In the genomic region with DNA sequence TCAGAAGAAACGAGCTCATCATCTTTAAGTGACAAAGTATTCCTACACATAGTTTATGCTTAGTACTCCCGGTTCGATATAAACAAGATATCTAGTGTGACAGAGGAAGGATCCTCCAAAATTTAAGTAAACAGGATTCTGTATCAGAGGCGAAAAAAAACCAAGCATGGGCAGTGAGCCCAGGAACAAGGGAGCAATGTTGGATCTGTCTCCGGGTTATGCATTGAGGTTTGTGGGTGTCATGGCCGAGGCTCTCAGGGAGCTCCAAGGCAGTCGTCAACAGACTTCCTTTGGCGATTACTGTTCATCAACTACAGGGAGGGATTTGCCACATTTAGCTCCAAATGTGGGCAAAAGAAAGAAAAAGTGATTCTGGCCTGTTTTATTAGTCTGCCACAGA, we compare ENCODE assay signal across 28 cellular contexts.
DNase-seq lines count a peak whose midpoint lies in the region; ATAC-seq, FAIRE-seq and TF ChIP-seq lines count a peak whose summit lies in the region.
"Had no signal": no experiment of that assay in that cellular context is flagged by ENCODE, and none has a peak within 500 bp of the region (broad histone marks: within the 10 kb centered on the region; RNA-seq: fewer than 3 reads in every experiment).

No MANE protein-coding gene starts in this region.

- H3K27me3 Mint-ChIP-seq in nephron (ENCODE audit: low read depth): no peaks in the 10 kb centered on the region
- no peaks in the 10 kb centered on the region for H3K27me3 Mint-ChIP-seq in activated CD8-positive, alpha-beta T cell treated with anti-CD3 and anti-CD28 coated beads, Interleukin-2, amount 10 ng/mL, durations not matched to agents 7 days and 5 days (ENCODE audit: low read depth)
- H3K27me3 Mint-ChIP-seq: CD4-positive, alpha-beta memory T cell; CD4-positive, CD25-positive, alpha-beta regulatory T cell; CD8-positive, alpha-beta memory T cell had no signal

- no peak overlapping the region for H3K9ac ChIP-seq in OCI-LY3 (ENCODE audit: low read length)
- H3K9ac ChIP-seq: BLaER1 had no signal

- CTCF ChIA-PET in activated CD8-positive, alpha-beta T cell treated with anti-CD3 and anti-CD28 coated beads, Interleukin-2, amount 10 ng/mL, durations not matched to agents 7 days and 5 days (lab: Charles Lee): no interaction called here

- peak overlapping the region; percentile 11 to 91 (median 79) for H3K27ac Mint-ChIP-seq in nephron
- H3K27ac Mint-ChIP-seq in activated CD8-positive, alpha-beta T cell treated with anti-CD3 and anti-CD28 coated beads, Interleukin-2, amount 10 ng/mL, durations not matched to agents 7 days and 5 days: no peak overlapping the region
- H3K27ac Mint-ChIP-seq: CD14-positive monocyte; CD4-positive, alpha-beta memory T cell; CD4-positive, CD25-positive, alpha-beta regulatory T cell; CD8-positive, alpha-beta memory T cell had no signal

- H3K4me1 Mint-ChIP-seq in nephron: peaks cover 20% of the 10 kb centered on the region
- no peaks in the 10 kb centered on the region for H3K4me1 Mint-ChIP-seq in activated CD8-positive, alpha-beta T cell treated with anti-CD3 and anti-CD28 coated beads, Interleukin-2, amount 10 ng/mL, durations not matched to agents 7 days and 5 days (ENCODE audit: low read depth)
- H3K4me1 Mint-ChIP-seq: CD14-positive monocyte; CD4-positive, alpha-beta memory T cell; CD4-positive, CD25-positive, alpha-beta regulatory T cell; CD8-positive, alpha-beta memory T cell had no signal

- H3K4me3 ChIP-seq in OCI-LY3 (ENCODE audit: low read length) (no peak overlapping the region), ovary (no peak overlapping the region)
- H3K4me3 ChIP-seq: BLaER1, GM12878 had no signal

- peak; percentile 52 for ATAC-seq in left lobe of liver
- ATAC-seq in GM21423 (IDR thresholded peaks at IDR 0.05; ENCODE audit: unreplicated experiment): no peak
- no peak for ATAC-seq in Right ventricle myocardium superior (ENCODE audit: poor library complexity)
- no peak for ATAC-seq in activated CD8-positive, alpha-beta T cell treated with anti-CD3 and anti-CD28 coated beads, Interleukin-2, amount 10 ng/mL, durations not matched to agents 7 days and 5 days
- ATAC-seq: GM12878 had no signal

- intact Hi-C loops in ovary (cut with DNase I) (no loop called here), Right ventricle myocardium superior (cut with DNase I) (no loop called here)

- 8 to 18% (median 12%) methylated on average over 8 of the region's 8 CpGs for WGBS in ovary, 3 donors

- H3K27me3 ChIP-seq in OCI-LY3 (ENCODE audit: low read depth, low read length) (no peaks in the 10 kb centered on the region), ovary (no peaks in the 10 kb centered on the region)
- H3K27me3 ChIP-seq: BE2C, BLaER1 had no signal

- no peaks in the 10 kb centered on the region for H4K20me1 ChIP-seq in OCI-LY3 (ENCODE audit: insufficient read depth, low read length)
- H4K20me1 ChIP-seq: BLaER1 had no signal

- POLR2A ChIA-PET in activated CD8-positive, alpha-beta T cell treated with anti-CD3 and anti-CD28 coated beads, Interleukin-2, amount 10 ng/mL, durations not matched to agents 7 days and 5 days (lab: Charles Lee): no interaction called here

- no peak for TF ChIP-seq CTCF in OCI-LY3 (IDR thresholded peaks at IDR 0.05; ENCODE audit: low read depth, low read length)
- no peak for TF ChIP-seq CTCF in nephron (IDR thresholded peaks at IDR 0.05; ENCODE audit: unreplicated experiment in 3 of 3)
- TF ChIP-seq CTCF in ovary (IDR thresholded peaks at IDR 0.05): no peak

- H3K9me3 Mint-ChIP-seq in nephron: no peaks in the 10 kb centered on the region
- H3K9me3 Mint-ChIP-seq in activated CD8-positive, alpha-beta T cell treated with anti-CD3 and anti-CD28 coated beads, Interleukin-2, amount 10 ng/mL, durations not matched to agents 7 days and 5 days (ENCODE audit: insufficient read depth): no peaks in the 10 kb centered on the region

- no peaks in the 10 kb centered on the region for H3K36me3 ChIP-seq in OCI-LY3 (replicated peaks; ENCODE audit: low read depth, low read length)
- H3K36me3 ChIP-seq in ovary: no peaks in the 10 kb centered on the region
- H3K36me3 ChIP-seq: BE2C, BLaER1 had no signal

- TF ChIP-seq POLR2A in ovary (IDR thresholded peaks at IDR 0.05): no peak
- TF ChIP-seq POLR2A in GM12891 (IDR thresholded peaks at IDR 0.05; ENCODE audit: low read depth, low read length): no peak

- DNase-seq in left lobe of liver (ENCODE audit: low spot score) (no peak), ovary (peak; percentile 14 to 52 (median 33)), Right ventricle myocardium superior (no peak), GM12891 (ENCODE audit: insufficient read length, low spot score) (no peak)
- DNase-seq in activated CD8-positive, alpha-beta T cell treated with anti-CD3 and anti-CD28 coated beads, Interleukin-2, amount 10 ng/mL, durations not matched to agents 7 days and 5 days: no peak
- DNase-seq: 8988T; ACHN; BE2C; C1 segment of cervical spinal cord; CD4-positive, alpha-beta memory T cell; CD4-positive, CD25-positive, alpha-beta regulatory T cell; CD8-positive, alpha-beta memory T cell; COR-L47; DMS 273 treated with DMSO at 0.1 percent for 48 hours; DMS153; DMS53; DMS79; DND-41; EL; GDM1 had no signal

- no peak for TF ChIP-seq EP300 in ovary (IDR thresholded peaks at IDR 0.05)

- H3K4me1 ChIP-seq in OCI-LY3 (ENCODE audit: low read length) (no peaks in the 10 kb centered on the region), ovary (ENCODE audit: insufficient read depth) (peaks cover 3% of the 10 kb centered on the region)
- H3K4me1 ChIP-seq: BE2C, BLaER1 had no signal

- no peaks in the 10 kb centered on the region for H3K36me3 Mint-ChIP-seq in nephron (ENCODE audit: low read depth)
- H3K36me3 Mint-ChIP-seq in activated CD8-positive, alpha-beta T cell treated with anti-CD3 and anti-CD28 coated beads, Interleukin-2, amount 10 ng/mL, durations not matched to agents 7 days and 5 days (ENCODE audit: low read depth): no peaks in the 10 kb centered on the region
- H3K36me3 Mint-ChIP-seq: CD14-positive monocyte; CD4-positive, alpha-beta memory T cell; CD4-positive, CD25-positive, alpha-beta regulatory T cell; CD8-positive, alpha-beta memory T cell had no signal

- no peaks in the 10 kb centered on the region for H3K9me3 ChIP-seq in OCI-LY3 (ENCODE audit: insufficient read depth, low read length)
- H3K9me3 ChIP-seq in ovary: no peaks in the 10 kb centered on the region
- H3K9me3 ChIP-seq: BE2C, BLaER1 had no signal

- H3K4me3 Mint-ChIP-seq in nephron: no peak overlapping the region
- H3K4me3 Mint-ChIP-seq in activated CD8-positive, alpha-beta T cell treated with anti-CD3 and anti-CD28 coated beads, Interleukin-2, amount 10 ng/mL, durations not matched to agents 7 days and 5 days: no peak overlapping the region
- H3K4me3 Mint-ChIP-seq: CD14-positive monocyte; CD4-positive, alpha-beta memory T cell; CD4-positive, CD25-positive, alpha-beta regulatory T cell; CD8-positive, alpha-beta memory T cell had no signal

- H2AFZ ChIP-seq in OCI-LY3 (ENCODE audit: low read depth, low read length): 0 out of 2 replicates have a peak overlapping the region, but pooled peaks have one; percentile 16

- no peak for FAIRE-seq in GM12891 (lab: Jason Lieb, UNC)
- FAIRE-seq: A204.1, GM12878, GM19239 had no signal

- H3K79me2 ChIP-seq in OCI-LY3 (ENCODE audit: low read length): no peaks in the 10 kb centered on the region

- H3K4me2 ChIP-seq in OCI-LY3 (ENCODE audit: low read length): no peak overlapping the region
- H3K4me2 ChIP-seq: BLaER1 had no signal

- H3K27ac ChIP-seq in OCI-LY3 (ENCODE audit: low read length) (no peak overlapping the region), ovary (peak overlapping the region in 1 of 2 donors; percentile 43)
- H3K27ac ChIP-seq: BLaER1 had no signal

TF ChIP-seq in GM12891, 5 proteins besides CTCF, POLR2A, EP300 and RAD21:
- TF ChIP-seq PAX5 (IDR thresholded peaks at IDR 0.05; ENCODE audit: insufficient read depth, low read length, severe bottlenecking) (no peak), TAF1 (IDR thresholded peaks at IDR 0.05; ENCODE audit: low read depth, low read length) (no peak)

Comparison
In these comparisons a context has a peak if more than half of its experiments do, and no peak if none do; other contexts are left out.
1. DNase-seq: peak in ovary (5 of 5); none in left lobe of liver (single experiment), Right ventricle myocardium superior (single experiment), activated CD8-positive, alpha-beta T cell treated with anti-CD3 and anti-CD28 coated beads, Interleukin-2, amount 10 ng/mL, durations not matched to agents 7 days and 5 days (single experiment) and GM12891 (single experiment).